1 cellular context compared by ENCODE assay signal in the genomic region with DNA sequence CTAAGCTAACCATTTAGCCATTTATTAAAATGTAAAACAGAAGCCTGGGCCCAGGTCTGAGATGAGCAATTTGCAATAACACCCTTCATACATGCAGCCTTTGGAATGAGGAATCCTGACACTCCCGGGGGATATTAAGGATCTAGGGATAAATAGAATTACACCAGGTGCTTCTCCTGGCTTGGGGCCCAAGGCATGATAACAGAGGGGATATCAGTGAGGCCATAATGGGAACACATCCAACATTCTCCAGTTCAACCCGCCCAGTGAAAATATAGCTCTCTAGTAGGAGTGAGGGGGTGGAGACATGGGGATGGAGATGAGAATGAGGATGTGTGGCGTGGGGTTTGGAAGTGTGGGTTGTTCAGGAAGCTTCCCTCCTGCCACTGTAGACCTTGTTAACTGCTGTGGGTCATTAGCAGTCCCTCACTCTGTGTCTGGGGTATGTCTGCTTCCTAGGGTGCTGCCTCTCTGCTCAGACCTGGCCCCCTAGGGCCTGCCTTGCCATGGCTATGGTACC.
TF ChIP-seq lines count a peak whose summit lies in the region.

No MANE protein-coding gene starts in this region.

TF ChIP-seq in HepG2, 621 proteins besides CTCF, POLR2A, EP300 and RAD21:
- TF ChIP-seq NFE2L2 (IDR thresholded peaks at IDR 0.05; ENCODE audit: low read length) (no peak), HOXA9 (CRISPR knock-in tag; IDR thresholded peaks at IDR 0.05; ENCODE audit: borderline replicate concordance) (no peak), ZNF30 (CRISPR knock-in tag; IDR thresholded peaks at IDR 0.05) (no peak), GTF2F1 (IDR thresholded peaks at IDR 0.05; ENCODE audit: low read length) (no peak), ZFP82 (CRISPR knock-in tag; IDR thresholded peaks at IDR 0.05; ENCODE audit: borderline replicate concordance) (no peak), FOXJ3 (CRISPR knock-in tag; IDR thresholded peaks at IDR 0.05; ENCODE audit: borderline replicate concordance) (no peak), ARID2 (CRISPR knock-in tag; IDR thresholded peaks at IDR 0.05; ENCODE audit: borderline replicate concordance) (no peak), ZNF530 (CRISPR knock-in tag; IDR thresholded peaks at IDR 0.05; ENCODE audit: low read depth) (no peak)
- TF ChIP-seq, protein P1, sequence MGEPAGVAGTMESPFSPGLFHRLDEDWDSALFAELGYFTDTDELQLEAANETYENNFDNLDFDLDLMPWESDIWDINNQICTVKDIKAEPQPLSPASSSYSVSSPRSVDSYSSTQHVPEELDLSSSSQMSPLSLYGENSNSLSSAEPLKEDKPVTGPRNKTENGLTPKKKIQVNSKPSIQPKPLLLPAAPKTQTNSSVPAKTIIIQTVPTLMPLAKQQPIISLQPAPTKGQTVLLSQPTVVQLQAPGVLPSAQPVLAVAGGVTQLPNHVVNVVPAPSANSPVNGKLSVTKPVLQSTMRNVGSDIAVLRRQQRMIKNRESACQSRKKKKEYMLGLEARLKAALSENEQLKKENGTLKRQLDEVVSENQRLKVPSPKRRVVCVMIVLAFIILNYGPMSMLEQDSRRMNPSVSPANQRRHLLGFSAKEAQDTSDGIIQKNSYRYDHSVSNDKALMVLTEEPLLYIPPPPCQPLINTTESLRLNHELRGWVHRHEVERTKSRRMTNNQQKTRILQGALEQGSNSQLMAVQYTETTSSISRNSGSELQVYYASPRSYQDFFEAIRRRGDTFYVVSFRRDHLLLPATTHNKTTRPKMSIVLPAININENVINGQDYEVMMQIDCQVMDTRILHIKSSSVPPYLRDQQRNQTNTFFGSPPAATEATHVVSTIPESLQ (CRISPR knock-in tag; conservative IDR thresholded peaks at IDR 0.05): no peak
- TF ChIP-seq, protein P2, sequence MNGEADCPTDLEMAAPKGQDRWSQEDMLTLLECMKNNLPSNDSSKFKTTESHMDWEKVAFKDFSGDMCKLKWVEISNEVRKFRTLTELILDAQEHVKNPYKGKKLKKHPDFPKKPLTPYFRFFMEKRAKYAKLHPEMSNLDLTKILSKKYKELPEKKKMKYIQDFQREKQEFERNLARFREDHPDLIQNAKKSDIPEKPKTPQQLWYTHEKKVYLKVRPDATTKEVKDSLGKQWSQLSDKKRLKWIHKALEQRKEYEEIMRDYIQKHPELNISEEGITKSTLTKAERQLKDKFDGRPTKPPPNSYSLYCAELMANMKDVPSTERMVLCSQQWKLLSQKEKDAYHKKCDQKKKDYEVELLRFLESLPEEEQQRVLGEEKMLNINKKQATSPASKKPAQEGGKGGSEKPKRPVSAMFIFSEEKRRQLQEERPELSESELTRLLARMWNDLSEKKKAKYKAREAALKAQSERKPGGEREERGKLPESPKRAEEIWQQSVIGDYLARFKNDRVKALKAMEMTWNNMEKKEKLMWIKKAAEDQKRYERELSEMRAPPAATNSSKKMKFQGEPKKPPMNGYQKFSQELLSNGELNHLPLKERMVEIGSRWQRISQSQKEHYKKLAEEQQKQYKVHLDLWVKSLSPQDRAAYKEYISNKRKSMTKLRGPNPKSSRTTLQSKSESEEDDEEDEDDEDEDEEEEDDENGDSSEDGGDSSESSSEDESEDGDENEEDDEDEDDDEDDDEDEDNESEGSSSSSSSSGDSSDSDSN (CRISPR knock-in tag; IDR thresholded peaks at IDR 0.05): no peak
- TF ChIP-seq, protein P3, sequence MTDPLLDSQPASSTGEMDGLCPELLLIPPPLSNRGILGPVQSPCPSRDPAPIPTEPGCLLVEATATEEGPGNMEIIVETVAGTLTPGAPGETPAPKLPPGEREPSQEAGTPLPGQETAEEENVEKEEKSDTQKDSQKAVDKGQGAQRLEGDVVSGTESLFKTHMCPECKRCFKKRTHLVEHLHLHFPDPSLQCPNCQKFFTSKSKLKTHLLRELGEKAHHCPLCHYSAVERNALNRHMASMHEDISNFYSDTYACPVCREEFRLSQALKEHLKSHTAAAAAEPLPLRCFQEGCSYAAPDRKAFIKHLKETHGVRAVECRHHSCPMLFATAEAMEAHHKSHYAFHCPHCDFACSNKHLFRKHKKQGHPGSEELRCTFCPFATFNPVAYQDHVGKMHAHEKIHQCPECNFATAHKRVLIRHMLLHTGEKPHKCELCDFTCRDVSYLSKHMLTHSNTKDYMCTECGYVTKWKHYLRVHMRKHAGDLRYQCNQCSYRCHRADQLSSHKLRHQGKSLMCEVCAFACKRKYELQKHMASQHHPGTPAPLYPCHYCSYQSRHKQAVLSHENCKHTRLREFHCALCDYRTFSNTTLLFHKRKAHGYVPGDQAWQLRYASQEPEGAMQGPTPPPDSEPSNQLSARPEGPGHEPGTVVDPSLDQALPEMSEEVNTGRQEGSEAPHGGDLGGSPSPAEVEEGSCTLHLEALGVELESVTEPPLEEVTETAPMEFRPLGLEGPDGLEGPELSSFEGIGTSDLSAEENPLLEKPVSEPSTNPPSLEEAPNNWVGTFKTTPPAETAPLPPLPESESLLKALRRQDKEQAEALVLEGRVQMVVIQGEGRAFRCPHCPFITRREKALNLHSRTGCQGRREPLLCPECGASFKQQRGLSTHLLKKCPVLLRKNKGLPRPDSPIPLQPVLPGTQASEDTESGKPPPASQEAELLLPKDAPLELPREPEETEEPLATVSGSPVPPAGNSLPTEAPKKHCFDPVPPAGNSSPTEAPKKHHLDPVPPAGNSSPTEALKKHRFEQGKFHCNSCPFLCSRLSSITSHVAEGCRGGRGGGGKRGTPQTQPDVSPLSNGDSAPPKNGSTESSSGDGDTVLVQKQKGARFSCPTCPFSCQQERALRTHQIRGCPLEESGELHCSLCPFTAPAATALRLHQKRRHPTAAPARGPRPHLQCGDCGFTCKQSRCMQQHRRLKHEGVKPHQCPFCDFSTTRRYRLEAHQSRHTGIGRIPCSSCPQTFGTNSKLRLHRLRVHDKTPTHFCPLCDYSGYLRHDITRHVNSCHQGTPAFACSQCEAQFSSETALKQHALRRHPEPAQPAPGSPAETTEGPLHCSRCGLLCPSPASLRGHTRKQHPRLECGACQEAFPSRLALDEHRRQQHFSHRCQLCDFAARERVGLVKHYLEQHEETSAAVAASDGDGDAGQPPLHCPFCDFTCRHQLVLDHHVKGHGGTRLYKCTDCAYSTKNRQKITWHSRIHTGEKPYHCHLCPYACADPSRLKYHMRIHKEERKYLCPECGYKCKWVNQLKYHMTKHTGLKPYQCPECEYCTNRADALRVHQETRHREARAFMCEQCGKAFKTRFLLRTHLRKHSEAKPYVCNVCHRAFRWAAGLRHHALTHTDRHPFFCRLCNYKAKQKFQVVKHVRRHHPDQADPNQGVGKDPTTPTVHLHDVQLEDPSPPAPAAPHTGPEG (CRISPR knock-in tag; IDR thresholded peaks at IDR 0.05): no peak
TF ChIP-seq in HepG2: peak in this region for 0.
